ENCODE assay signal across 23 cellular contexts in genomic region chr4:116598155-116598979, GRCh38.
"Had no signal": no experiment of that assay in that cellular context is flagged by ENCODE, and none has a peak within 500 bp of the region (broad histone marks: within the 10 kb centered on the region; RNA-seq: fewer than 3 reads in every experiment).

No MANE protein-coding gene starts in this region.

- H3K4me1 ChIP-seq: colonic mucosa, esophagus squamous epithelium, heart right ventricle, sigmoid colon, tibial nerve, upper lobe of left lung, uterus had no signal

- H3K9me3 ChIP-seq: colonic mucosa, ovary, sigmoid colon, thoracic aorta, uterus had no signal

- DNase-seq: colonic mucosa; effector memory CD4-positive, alpha-beta T cell; esophagus squamous epithelium; foreskin melanocyte; glutamatergic neuron; heart right ventricle; hippocampal formation; kidney glomerular epithelial cell; left colon; mammary epithelial cell; mesendoderm; midbrain; nephron progenitor cell; occipital lobe; retina; stimulated activated naive B cell treated with anti-CD40 and anti-IgM and Interleukin-4, amounts not matched to agents 10 μg/mL and 1 μg/mL and 100 μg/mL, for 72 hours had no signal

- H3K27me3 ChIP-seq: colonic mucosa, esophagus squamous epithelium, heart right ventricle, ovary, sigmoid colon, tibial nerve, upper lobe of left lung, uterus had no signal

- H3K27ac ChIP-seq: colonic mucosa, esophagus squamous epithelium, heart right ventricle, ovary, sigmoid colon, thoracic aorta, tibial nerve, upper lobe of left lung, uterus had no signal

- ATAC-seq: heart right ventricle; left colon; naive thymus-derived CD8-positive, alpha-beta T cell; stimulated activated naive B cell treated with anti-CD40 and anti-IgM and Interleukin-4, amounts not matched to agents 10 μg/mL and 1 μg/mL and 100 μg/mL, for 72 hours had no signal

- H3K36me3 ChIP-seq: colonic mucosa, esophagus squamous epithelium, heart right ventricle, ovary, sigmoid colon, thoracic aorta, tibial nerve, upper lobe of left lung, uterus had no signal

- H3K4me3 ChIP-seq: colonic mucosa, esophagus squamous epithelium, heart right ventricle, ovary, sigmoid colon, thoracic aorta, tibial nerve, upper lobe of left lung, uterus had no signal
